Comparison of ENCODE assay signal across 10 cellular contexts in genomic region chr3:123660900-123661299, GRCh38.
DNase-seq lines count a peak whose midpoint lies in the region; ATAC-seq and TF ChIP-seq lines count a peak whose summit lies in the region.
"Had no signal": no experiment of that assay in that cellular context is flagged by ENCODE, and none has a peak within 500 bp of the region (broad histone marks: within the 10 kb centered on the region; RNA-seq: fewer than 3 reads in every experiment).

No MANE protein-coding gene starts in this region.

- H3K4me1 Mint-ChIP-seq in stimulated activated memory B cell treated with anti-CD40 and anti-IgM and Interleukin-4, amounts not matched to agents 10 μg/mL and 1 μg/mL and 100 μg/mL, for 72 hours: no peaks in the 10 kb centered on the region

- peaks cover 39% of the 10 kb centered on the region for H3K27me3 Mint-ChIP-seq in stimulated activated memory B cell treated with anti-CD40 and anti-IgM and Interleukin-4, amounts not matched to agents 10 μg/mL and 1 μg/mL and 100 μg/mL, for 72 hours

- H3K4me1 ChIP-seq in A673 (ENCODE audit: insufficient read depth, low read length, poor library complexity, severe bottlenecking) (no peaks in the 10 kb centered on the region), muscle layer of colon (ENCODE audit: insufficient read depth, low read length) (peaks cover 89% of the 10 kb centered on the region)

- TF ChIP-seq CTCF in A673 (conservative IDR thresholded peaks at IDR 0.05; ENCODE audit: low read depth, low read length): no peak

- H3K36me3 ChIP-seq in A673 (ENCODE audit: insufficient read depth, low read length, poor library complexity, severe bottlenecking) (no peaks in the 10 kb centered on the region), muscle layer of colon (ENCODE audit: insufficient read depth, low read length) (peaks cover 80% of the 10 kb centered on the region)

- peaks cover 3% of the 10 kb centered on the region for H3K9me3 Mint-ChIP-seq in stimulated activated memory B cell treated with anti-CD40 and anti-IgM and Interleukin-4, amounts not matched to agents 10 μg/mL and 1 μg/mL and 100 μg/mL, for 72 hours

- H3K9me3 ChIP-seq in A673 (ENCODE audit: low read depth, low read length, poor library complexity, severe bottlenecking) (no peaks in the 10 kb centered on the region), muscle layer of colon (ENCODE audit: low read length) (no peaks in the 10 kb centered on the region)

- intact Hi-C loops in A673 (cut with micrococcal nuclease; ENCODE audit: unreplicated experiment): no loop called here

- ATAC-seq in esophagus mucosa (peak; percentile 44), HG03045 (IDR thresholded peaks at IDR 0.05; ENCODE audit: unreplicated experiment) (no peak), GM21529 (IDR thresholded peaks at IDR 0.05; ENCODE audit: unreplicated experiment) (no peak)
- no peak for ATAC-seq in stimulated activated memory B cell treated with anti-CD40 and anti-IgM and Interleukin-4, amounts not matched to agents 10 μg/mL and 1 μg/mL and 100 μg/mL, for 72 hours
- ATAC-seq: activated T-cell treated with anti-CD3 and anti-CD28 coated beads, Interleukin-2, amount 50 U/mL, for 4 hours had no signal

- POLR2A ChIA-PET in A673 (lab: Charles Lee; ENCODE audit: low non-redundant PET): no interaction called here

- CTCF ChIA-PET in A673 (lab: Charles Lee): no interaction called here

- H3K27ac ChIP-seq in A673 (ENCODE audit: low read depth, low read length, poor library complexity, severe bottlenecking) (no peak overlapping the region), muscle layer of colon (ENCODE audit: low read depth, low read length) (peak overlapping the region; percentile 89)

- H3K36me3 Mint-ChIP-seq in stimulated activated memory B cell treated with anti-CD40 and anti-IgM and Interleukin-4, amounts not matched to agents 10 μg/mL and 1 μg/mL and 100 μg/mL, for 72 hours: no peaks in the 10 kb centered on the region

- no peak overlapping the region for H3K27ac Mint-ChIP-seq in stimulated activated memory B cell treated with anti-CD40 and anti-IgM and Interleukin-4, amounts not matched to agents 10 μg/mL and 1 μg/mL and 100 μg/mL, for 72 hours
- H3K27ac Mint-ChIP-seq: CD4-positive, alpha-beta T cell had no signal

- H3K4me3 Mint-ChIP-seq in stimulated activated memory B cell treated with anti-CD40 and anti-IgM and Interleukin-4, amounts not matched to agents 10 μg/mL and 1 μg/mL and 100 μg/mL, for 72 hours: no peak overlapping the region
- H3K4me3 Mint-ChIP-seq: activated T-cell treated with anti-CD3 and anti-CD28 coated beads, Interleukin-2, amount 50 U/mL, for 4 hours; CD4-positive, alpha-beta T cell had no signal

- no TSS peak for BruUV-seq in A673 (replicated peaks; lab: Mats Ljungman, UMichigan)

- DNase-seq in A673 (ENCODE audit: low spot score): peak; percentile 45
- peak; percentile 15 for DNase-seq in NCI-H2227 (lab: John Stamatoyannopoulos, UW; ENCODE audit: unreplicated experiment)
- DNase-seq in activated CD4-positive, alpha-beta T cell treated with anti-CD3 and anti-CD28 coated beads for 48 hours: no peak
- DNase-seq: activated T-cell treated with anti-CD3 and anti-CD28 coated beads, Interleukin-2, amount 50 U/mL, for 4 hours; CD4-positive, alpha-beta T cell had no signal

- no peak overlapping the region for H3K9ac ChIP-seq in muscle layer of colon (ENCODE audit: low read length)

- no peak overlapping the region for H3K4me3 ChIP-seq in A673 (ENCODE audit: low read depth, low read length, poor library complexity, severe bottlenecking)
- H3K4me3 ChIP-seq in muscle layer of colon (ENCODE audit: low read depth in 1 of 2, low read length in 2 of 2): no peak overlapping the region

- H3K27me3 ChIP-seq in A673 (replicated peaks; ENCODE audit: insufficient read depth, low read depth, low read length, poor library complexity) (no peaks in the 10 kb centered on the region), muscle layer of colon (ENCODE audit: control insufficient read depth in 1 of 2, insufficient read depth in 2 of 2, low read length in 2 of 2) (no peaks in the 10 kb centered on the region)
